In the genomic region with DNA sequence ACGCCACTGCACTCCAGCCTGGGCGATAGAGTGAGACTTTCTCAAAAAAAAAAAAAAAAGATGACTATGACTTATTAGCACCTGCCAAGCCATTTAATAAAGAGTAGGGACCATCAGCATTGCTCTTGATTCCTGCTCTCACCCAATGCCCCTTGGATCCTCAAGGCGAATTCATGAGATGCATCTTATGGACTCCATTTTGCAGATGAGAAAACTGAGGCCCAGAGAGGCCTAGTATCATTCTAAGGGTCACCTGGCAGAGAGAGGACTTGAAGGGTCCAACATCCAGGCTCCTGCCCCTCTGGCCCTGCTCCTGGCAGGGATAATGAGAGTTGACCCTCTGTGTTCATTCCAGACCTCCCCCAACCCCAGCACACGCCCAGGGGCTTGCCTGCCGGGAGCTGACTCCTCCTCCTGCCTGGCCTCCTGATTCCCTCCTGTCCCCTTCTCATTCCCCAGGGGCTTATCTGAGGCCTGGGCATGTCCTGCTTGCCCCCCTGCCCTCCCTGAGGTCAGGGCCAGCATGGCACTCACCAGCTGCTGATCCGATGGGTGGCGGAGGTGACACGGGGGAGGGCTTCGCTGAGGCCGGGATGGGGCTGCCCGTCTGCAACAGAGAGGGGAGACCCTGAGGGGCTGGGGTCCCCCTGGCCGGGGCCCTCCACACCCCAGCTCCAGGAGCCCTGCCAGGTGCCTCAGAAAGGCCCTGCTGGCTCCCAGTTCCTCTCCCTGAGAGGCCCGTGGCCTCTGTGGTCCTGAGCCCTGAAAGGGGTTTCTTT, we compare ENCODE assay signal across 1 cellular context.
TF ChIP-seq lines count a peak whose summit lies in the region.

No MANE protein-coding gene starts in this region.

TF ChIP-seq in HepG2, 621 proteins besides CTCF, POLR2A, EP300 and RAD21:
- no peak for TF ChIP-seq POLR2AphosphoS5 (IDR thresholded peaks at IDR 0.05; ENCODE audit: low read depth, low read length)
- no peak for TF ChIP-seq U2AF2 (IDR thresholded peaks at IDR 0.05; ENCODE audit: low read depth, low read length)
- TF ChIP-seq NKX3-1 (CRISPR knock-in tag; IDR thresholded peaks at IDR 0.05) = no peak
- TF ChIP-seq TBP (CRISPR knock-in tag; IDR thresholded peaks at IDR 0.05) = no peak
- TF ChIP-seq, protein P1, sequence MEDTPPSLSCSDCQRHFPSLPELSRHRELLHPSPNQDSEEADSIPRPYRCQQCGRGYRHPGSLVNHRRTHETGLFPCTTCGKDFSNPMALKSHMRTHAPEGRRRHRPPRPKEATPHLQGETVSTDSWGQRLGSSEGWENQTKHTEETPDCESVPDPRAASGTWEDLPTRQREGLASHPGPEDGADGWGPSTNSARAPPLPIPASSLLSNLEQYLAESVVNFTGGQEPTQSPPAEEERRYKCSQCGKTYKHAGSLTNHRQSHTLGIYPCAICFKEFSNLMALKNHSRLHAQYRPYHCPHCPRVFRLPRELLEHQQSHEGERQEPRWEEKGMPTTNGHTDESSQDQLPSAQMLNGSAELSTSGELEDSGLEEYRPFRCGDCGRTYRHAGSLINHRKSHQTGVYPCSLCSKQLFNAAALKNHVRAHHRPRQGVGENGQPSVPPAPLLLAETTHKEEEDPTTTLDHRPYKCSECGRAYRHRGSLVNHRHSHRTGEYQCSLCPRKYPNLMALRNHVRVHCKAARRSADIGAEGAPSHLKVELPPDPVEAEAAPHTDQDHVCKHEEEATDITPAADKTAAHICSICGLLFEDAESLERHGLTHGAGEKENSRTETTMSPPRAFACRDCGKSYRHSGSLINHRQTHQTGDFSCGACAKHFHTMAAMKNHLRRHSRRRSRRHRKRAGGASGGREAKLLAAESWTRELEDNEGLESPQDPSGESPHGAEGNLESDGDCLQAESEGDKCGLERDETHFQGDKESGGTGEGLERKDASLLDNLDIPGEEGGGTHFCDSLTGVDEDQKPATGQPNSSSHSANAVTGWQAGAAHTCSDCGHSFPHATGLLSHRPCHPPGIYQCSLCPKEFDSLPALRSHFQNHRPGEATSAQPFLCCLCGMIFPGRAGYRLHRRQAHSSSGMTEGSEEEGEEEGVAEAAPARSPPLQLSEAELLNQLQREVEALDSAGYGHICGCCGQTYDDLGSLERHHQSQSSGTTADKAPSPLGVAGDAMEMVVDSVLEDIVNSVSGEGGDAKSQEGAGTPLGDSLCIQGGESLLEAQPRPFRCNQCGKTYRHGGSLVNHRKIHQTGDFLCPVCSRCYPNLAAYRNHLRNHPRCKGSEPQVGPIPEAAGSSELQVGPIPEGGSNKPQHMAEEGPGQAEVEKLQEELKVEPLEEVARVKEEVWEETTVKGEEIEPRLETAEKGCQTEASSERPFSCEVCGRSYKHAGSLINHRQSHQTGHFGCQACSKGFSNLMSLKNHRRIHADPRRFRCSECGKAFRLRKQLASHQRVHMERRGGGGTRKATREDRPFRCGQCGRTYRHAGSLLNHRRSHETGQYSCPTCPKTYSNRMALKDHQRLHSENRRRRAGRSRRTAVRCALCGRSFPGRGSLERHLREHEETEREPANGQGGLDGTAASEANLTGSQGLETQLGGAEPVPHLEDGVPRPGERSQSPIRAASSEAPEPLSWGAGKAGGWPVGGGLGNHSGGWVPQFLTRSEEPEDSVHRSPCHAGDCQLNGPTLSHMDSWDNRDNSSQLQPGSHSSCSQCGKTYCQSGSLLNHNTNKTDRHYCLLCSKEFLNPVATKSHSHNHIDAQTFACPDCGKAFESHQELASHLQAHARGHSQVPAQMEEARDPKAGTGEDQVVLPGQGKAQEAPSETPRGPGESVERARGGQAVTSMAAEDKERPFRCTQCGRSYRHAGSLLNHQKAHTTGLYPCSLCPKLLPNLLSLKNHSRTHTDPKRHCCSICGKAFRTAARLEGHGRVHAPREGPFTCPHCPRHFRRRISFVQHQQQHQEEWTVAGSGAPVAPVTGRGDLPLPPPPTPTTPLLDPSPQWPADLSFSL (CRISPR knock-in tag; IDR thresholded peaks at IDR 0.05) = no peak
- TF ChIP-seq ZNF629 (CRISPR knock-in tag; conservative IDR thresholded peaks at IDR 0.05) = peak; percentile 78
- no peak for TF ChIP-seq ZNF354B (CRISPR knock-in tag; IDR thresholded peaks at IDR 0.05)
- TF ChIP-seq, protein P2, sequence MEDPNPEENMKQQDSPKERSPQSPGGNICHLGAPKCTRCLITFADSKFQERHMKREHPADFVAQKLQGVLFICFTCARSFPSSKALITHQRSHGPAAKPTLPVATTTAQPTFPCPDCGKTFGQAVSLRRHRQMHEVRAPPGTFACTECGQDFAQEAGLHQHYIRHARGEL (CRISPR knock-in tag; IDR thresholded peaks at IDR 0.05) = no peak
